In the genomic region with DNA sequence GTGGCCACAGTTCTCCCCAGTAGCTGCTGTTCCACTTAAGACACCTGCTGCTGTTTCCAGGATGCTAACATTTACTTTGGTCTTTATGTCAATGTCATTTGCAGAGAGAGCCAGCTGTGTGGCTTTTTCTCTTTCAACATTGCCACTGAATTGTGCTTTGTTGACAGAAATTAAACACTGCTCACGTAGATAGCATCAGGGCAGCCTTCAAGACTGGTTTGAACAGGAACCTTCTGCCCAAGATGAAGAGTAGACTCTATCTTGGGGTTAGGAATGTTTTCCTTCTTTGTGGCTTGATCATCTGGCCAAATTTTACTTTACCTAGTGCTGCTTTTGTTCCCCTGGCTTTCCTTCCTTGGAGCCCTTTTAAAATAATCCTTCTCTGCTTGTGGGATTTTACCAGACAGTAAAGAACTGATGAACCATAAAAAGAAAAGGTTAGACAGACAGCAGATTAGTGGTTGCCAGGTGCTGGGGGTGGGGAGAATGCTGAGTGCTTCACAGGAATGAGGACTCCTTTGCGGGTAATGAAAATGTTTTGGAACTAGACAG, we compare ENCODE assay signal across 9 cellular contexts. TPM values are rescaled to one million over a fixed set of nuclear protein-coding genes. Genes with fewer than 3 reads are reported as not detected.
A peak's percentile ranks its signal among the peaks of the same experiment; 100 is the strongest.
DNase-seq lines count a peak whose midpoint lies in the region; ATAC-seq and TF ChIP-seq lines count a peak whose summit lies in the region.
"Had no signal": no experiment of that assay in that cellular context is flagged by ENCODE, and none has a peak within 500 bp of the region (broad histone marks: within the 10 kb centered on the region; RNA-seq: fewer than 3 reads in every experiment).

No MANE protein-coding gene starts in this region.

- peaks cover 32% of the 10 kb centered on the region for H3K4me1 Mint-ChIP-seq in activated CD4-positive, alpha-beta T cell treated with anti-CD3 and anti-CD28 coated beads for 36 hours

- H3K4me3 Mint-ChIP-seq in activated CD4-positive, alpha-beta T cell treated with anti-CD3 and anti-CD28 coated beads for 36 hours = no peak overlapping the region

- TF ChIP-seq CTCF in colonic mucosa (IDR thresholded peaks at IDR 0.05) = no peak
- no peak for TF ChIP-seq CTCF in spleen (IDR thresholded peaks at IDR 0.05 in 8 of 11, conservative IDR thresholded peaks at IDR 0.05 in 3 of 11)

- H3K9me3 Mint-ChIP-seq in activated CD4-positive, alpha-beta T cell treated with anti-CD3 and anti-CD28 coated beads for 36 hours (ENCODE audit: low read depth) = no peaks in the 10 kb centered on the region

- H3K27me3 ChIP-seq in colonic mucosa = no peaks in the 10 kb centered on the region
- no peaks in the 10 kb centered on the region for H3K27me3 ChIP-seq in spleen (replicated peaks in 1 of 7)
- H3K27me3 ChIP-seq: gastrocnemius medialis had no signal

- DNase-seq in activated CD4-positive, alpha-beta T cell treated with anti-CD3 and anti-CD28 coated beads for 36 hours = peak; percentile 18
- no peak for DNase-seq in activated CD4-positive, alpha-beta T cell treated with anti-CD3 and anti-CD28 coated beads for 48 hours
- DNase-seq in NCI-H2196 treated with DMSO at 0.1 percent for 48 hours (lab: John Stamatoyannopoulos, UW; ENCODE audit: unreplicated experiment) = peak; percentile 73
- DNase-seq in colonic mucosa = peak; percentile 73
- no peak for DNase-seq in spleen
- no peak for DNase-seq in epidermal melanocyte (ENCODE audit: insufficient read length, low spot score)
- no peak for DNase-seq in cerebellar nuclear complex (lab: John Stamatoyannopoulos, UW)
- DNase-seq: gastrocnemius medialis had no signal

- 44 to 73% (median 55%) methylated on average over 2 of the region's 2 CpGs for WGBS in spleen, 5 donors

- TF ChIP-seq POLR2A in spleen (IDR thresholded peaks at IDR 0.05) = no peak

- peak; percentile 42 for ATAC-seq in activated CD4-positive, alpha-beta T cell treated with anti-CD3 and anti-CD28 coated beads for 36 hours
- ATAC-seq in GM21825 (IDR thresholded peaks at IDR 0.05; ENCODE audit: unreplicated experiment) = no peak
- ATAC-seq: gastrocnemius medialis had no signal

- peak overlapping the region in 1 of 2 donors; percentile 38 for H3K9ac ChIP-seq in colonic mucosa (ENCODE audit: low read depth in 2 of 2, low read length in 2 of 2)

- H3K36me3 ChIP-seq in colonic mucosa (no peaks in the 10 kb centered on the region), spleen (peaks cover 0 to 7% (median 0%) of the 10 kb centered on the region in 6 donors)
- H3K36me3 ChIP-seq: gastrocnemius medialis had no signal

- no peaks in the 10 kb centered on the region for H3K27me3 Mint-ChIP-seq in activated CD4-positive, alpha-beta T cell treated with anti-CD3 and anti-CD28 coated beads for 36 hours

- POLR2A ChIA-PET in activated CD4-positive, alpha-beta T cell treated with anti-CD3 and anti-CD28 coated beads for 36 hours (lab: Charles Lee) = interaction anchor here (0.8 kb wide), 1 partner anchor 432 kb away, joined by 4 read pairs; no protein-coding TSS in a partner anchor

- intact Hi-C loops in activated CD4-positive, alpha-beta T cell treated with anti-CD3 and anti-CD28 coated beads for 36 hours (cut with DNase I, micrococcal nuclease) = no loop called here
- intact Hi-C loops in colonic mucosa (cut with DNase I) (no loop called here), spleen (cut with DNase I; ENCODE audit: low total_unique reads) (no loop called here)

- no peaks in the 10 kb centered on the region for H3K9me3 ChIP-seq in colonic mucosa
- H3K9me3 ChIP-seq in spleen = no peaks in the 10 kb centered on the region
- H3K9me3 ChIP-seq: gastrocnemius medialis had no signal

- no peak overlapping the region for H3K4me3 ChIP-seq in colonic mucosa
- no peak overlapping the region for H3K4me3 ChIP-seq in spleen
- H3K4me3 ChIP-seq: gastrocnemius medialis had no signal

- H3K4me1 ChIP-seq in colonic mucosa (no peaks in the 10 kb centered on the region), spleen (peaks cover 7 to 54% (median 18%) of the 10 kb centered on the region in 6 donors)

- H3K27ac ChIP-seq in colonic mucosa (peak overlapping the region; percentile 38), spleen (peak overlapping the region in 5 of 8 donors; percentile 0 to 78 (median 50))
- H3K27ac ChIP-seq: gastrocnemius medialis had no signal

- H3K36me3 Mint-ChIP-seq in activated CD4-positive, alpha-beta T cell treated with anti-CD3 and anti-CD28 coated beads for 36 hours (ENCODE audit: low read depth) = peaks cover 6% of the 10 kb centered on the region

- CTCF ChIA-PET in activated CD4-positive, alpha-beta T cell treated with anti-CD3 and anti-CD28 coated beads for 36 hours (lab: Charles Lee) = interaction anchor here (0.8 to 1.0 kb wide), 2 partner anchors 13 to 244 kb away, joined by 3 read pairs; no protein-coding TSS in a partner anchor

- peak overlapping the region; percentile 38 for H3K27ac Mint-ChIP-seq in activated CD4-positive, alpha-beta T cell treated with anti-CD3 and anti-CD28 coated beads for 36 hours

RNA-seq across cellular contexts. Expression of a gene that starts 22.6 kb away (rescaled TPM):
- 100 to 1,000 TPM in 1 of 2 experiments, 10 to 100 TPM in 1; 88.8 to 101 TPM for total RNA-seq in activated CD4-positive, alpha-beta T cell treated with anti-CD3 and anti-CD28 coated beads for 36 hours
- total RNA-seq in colonic mucosa (100 to 1,000 TPM; 210 to 251 TPM), spleen (100 to 1,000 TPM; 136 to 703 (median 251) TPM)
- 10 to 100 TPM; 26.8 to 53.8 (median 47.0) TPM for polyA plus RNA-seq in spleen

RNA-seq across cellular contexts. Expression of a gene that starts 50.5 kb away (rescaled TPM):
- 10 to 100 TPM; 36.1 to 36.8 TPM for total RNA-seq in activated CD4-positive, alpha-beta T cell treated with anti-CD3 and anti-CD28 coated beads for 36 hours
- total RNA-seq in colonic mucosa = 10 to 100 TPM; 21.2 to 24.9 TPM
- total RNA-seq in spleen = 10 to 100 TPM; 15.0 to 33.0 (median 25.3) TPM
- polyA plus RNA-seq in spleen = 10 to 100 TPM in 1 of 3 donors, 1 to 10 TPM in 2; 6.6 to 10.4 (median 9.7) TPM

Comparison
In these comparisons a context has a peak if more than half of its experiments do, and no peak if none do; other contexts are left out.
1. DNase-seq: peak in activated CD4-positive, alpha-beta T cell treated with anti-CD3 and anti-CD28 coated beads for 36 hours (single experiment), NCI-H2196 treated with DMSO at 0.1 percent for 48 hours (single experiment) and colonic mucosa (single experiment); none in activated CD4-positive, alpha-beta T cell treated with anti-CD3 and anti-CD28 coated beads for 48 hours (single experiment), spleen (single experiment), epidermal melanocyte (single experiment) and cerebellar nuclear complex (0 of 2).